In genomic region chr3:126355777-126356372, GRCh38 we compare ENCODE assay signal across 8 cellular contexts. TPM values are rescaled to one million over a fixed set of nuclear protein-coding genes. Genes with fewer than 3 reads are reported as not detected.
DNase-seq lines count a peak whose midpoint lies in the region; ATAC-seq and TF ChIP-seq lines count a peak whose summit lies in the region.

No MANE protein-coding gene starts in this region.

- no peak overlapping the region for H3K27ac Mint-ChIP-seq in stimulated activated effector memory CD8-positive, alpha-beta T cell treated with anti-CD3 and anti-CD28 coated beads, Interleukin-12 subunit alpha, Interleukin-12 subunit beta, amount 100 ng/mL, for 72 hours

- peaks cover 0 to 4% of the 10 kb centered on the region in 2 donors for H3K27me3 ChIP-seq in Peyer's patch

- H3K4me1 Mint-ChIP-seq in stimulated activated effector memory CD8-positive, alpha-beta T cell treated with anti-CD3 and anti-CD28 coated beads, Interleukin-12 subunit alpha, Interleukin-12 subunit beta, amount 100 ng/mL, for 72 hours = peaks cover 14% of the 10 kb centered on the region

- H3K4me1 ChIP-seq in Peyer's patch = peaks cover 0 to 20% (median 4%) of the 10 kb centered on the region in 4 donors

- DNase-seq in activated CD8-positive, alpha-beta memory T cell treated with anti-CD3 and anti-CD28 coated beads for 24 hours = peak; percentile 64
- no peak for DNase-seq in activated CD8-positive, alpha-beta memory T cell treated with anti-CD3 and anti-CD28 coated beads, Interleukin-2, amount 50 U/mL, for 4 hours
- DNase-seq in Peyer's patch (peak; percentile 68 to 91 (median 82)), dermis blood vessel endothelial cell (peak; percentile 86), left kidney (ENCODE audit: low read depth, low spot score) (peak; percentile 92)
- no peak for DNase-seq in stimulated activated effector memory CD8-positive, alpha-beta T cell treated with anti-CD3 and anti-CD28 coated beads, Interleukin-12 subunit alpha, Interleukin-12 subunit beta, amount 100 ng/mL, for 72 hours (ENCODE audit: low spot score in 2 of 2)

- H3K4me3 Mint-ChIP-seq in stimulated activated effector memory CD8-positive, alpha-beta T cell treated with anti-CD3 and anti-CD28 coated beads, Interleukin-12 subunit alpha, Interleukin-12 subunit beta, amount 100 ng/mL, for 72 hours = peak overlapping the region; percentile 79

- H3K36me3 Mint-ChIP-seq in stimulated activated effector memory CD8-positive, alpha-beta T cell treated with anti-CD3 and anti-CD28 coated beads, Interleukin-12 subunit alpha, Interleukin-12 subunit beta, amount 100 ng/mL, for 72 hours = no peaks in the 10 kb centered on the region

- H3K27ac ChIP-seq in Peyer's patch = peak overlapping the region; percentile 72 to 88 (median 80)

- no peaks in the 10 kb centered on the region for H3K9me3 Mint-ChIP-seq in stimulated activated effector memory CD8-positive, alpha-beta T cell treated with anti-CD3 and anti-CD28 coated beads, Interleukin-12 subunit alpha, Interleukin-12 subunit beta, amount 100 ng/mL, for 72 hours

- no peak for TF ChIP-seq CTCF in Peyer's patch (IDR thresholded peaks at IDR 0.05)

- peak overlapping the region; percentile 57 to 83 (median 67) for H3K4me3 ChIP-seq in Peyer's patch

- peaks cover 0 to 15% (median 0%) of the 10 kb centered on the region in 3 donors for H3K36me3 ChIP-seq in Peyer's patch

- TF ChIP-seq POLR2A in Peyer's patch (IDR thresholded peaks at IDR 0.05) = no peak

- no peak for ATAC-seq in stimulated activated effector memory CD8-positive, alpha-beta T cell treated with anti-CD3 and anti-CD28 coated beads, Interleukin-12 subunit alpha, Interleukin-12 subunit beta, amount 100 ng/mL, for 72 hours
- ATAC-seq in HG03521 (IDR thresholded peaks at IDR 0.05; ENCODE audit: unreplicated experiment) = no peak
- no peak for ATAC-seq in GM18867 (IDR thresholded peaks at IDR 0.05; ENCODE audit: unreplicated experiment)

- no peaks in the 10 kb centered on the region for H3K9me3 ChIP-seq in Peyer's patch

RNA-seq across cellular contexts. Expression of gene KLF15, which starts 1.3 kb away (rescaled TPM):
- 10 to 100 TPM in 1 of 4 donors, 1 to 10 TPM in 3; 3.3 to 10.9 (median 9.4) TPM for total RNA-seq in Peyer's patch
- 4.0 and 5.6 TPM in 2 replicates for total RNA-seq in dermis blood vessel endothelial cell

RNA-seq across cellular contexts. Expression of gene CFAP100, which starts 38.8 kb away (rescaled TPM):
- total RNA-seq in Peyer's patch = not detected
- not detected in 2 replicates for total RNA-seq in dermis blood vessel endothelial cell

Comparison
In these comparisons a context has a peak if more than half of its experiments do, and no peak if none do; other contexts are left out.
1. DNase-seq: peak in activated CD8-positive, alpha-beta memory T cell treated with anti-CD3 and anti-CD28 coated beads for 24 hours (single experiment), Peyer's patch (3 of 3), dermis blood vessel endothelial cell (single experiment) and left kidney (single experiment); none in activated CD8-positive, alpha-beta memory T cell treated with anti-CD3 and anti-CD28 coated beads, Interleukin-2, amount 50 U/mL, for 4 hours (single experiment) and stimulated activated effector memory CD8-positive, alpha-beta T cell treated with anti-CD3 and anti-CD28 coated beads, Interleukin-12 subunit alpha, Interleukin-12 subunit beta, amount 100 ng/mL, for 72 hours (0 of 2).